In the genomic region with DNA sequence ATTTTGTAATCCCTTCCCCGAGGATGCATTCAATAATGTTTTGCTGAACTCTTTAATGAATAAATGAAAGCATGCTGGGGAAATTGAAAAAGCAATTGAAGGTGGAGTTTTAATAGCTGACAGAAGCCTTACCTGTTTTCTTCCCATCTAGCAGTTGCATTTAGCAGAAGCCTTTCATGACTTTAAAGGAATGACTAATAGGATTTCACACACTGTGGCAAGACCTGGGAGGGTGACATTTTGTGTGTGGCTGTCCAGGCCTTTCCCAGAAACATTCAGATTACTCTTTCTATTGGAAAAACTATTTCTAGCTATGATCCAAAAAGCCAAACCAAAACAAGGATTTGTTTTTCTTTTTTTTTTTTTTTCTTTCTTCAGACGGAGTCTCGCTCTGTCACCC, we compare ENCODE assay signal across 15 cellular contexts. TPM values are rescaled to one million over a fixed set of nuclear protein-coding genes. Genes with fewer than 3 reads are reported as not detected.
A peak's percentile ranks its signal among the peaks of the same experiment; 100 is the strongest.
DNase-seq lines count a peak whose midpoint lies in the region; ATAC-seq and FAIRE-seq lines count a peak whose summit lies in the region.
"Had no signal": no experiment of that assay in that cellular context is flagged by ENCODE, and none has a peak within 500 bp of the region (broad histone marks: within the 10 kb centered on the region; RNA-seq: fewer than 3 reads in every experiment).

No MANE protein-coding gene starts in this region.

- ATAC-seq in activated T-helper 17 cell treated with anti-CD3 and anti-CD28 coated beads, Interleukin-2, amount 50 U/mL, for 72 hours (replicated peaks): peak; percentile 25

- intact Hi-C loops in activated naive CD4-positive, alpha-beta T cell treated with anti-CD3 and anti-CD28 coated beads for 36 hours (cut with micrococcal nuclease): loop anchor here (1.0 to 10.0 kb wide), 5 partner anchors 10 to 1988 kb away; partner anchors contain the start of genes PGM2 and TBC1D1

- H3K36me3 Mint-ChIP-seq in activated naive CD4-positive, alpha-beta T cell treated with anti-CD3 and anti-CD28 coated beads for 36 hours (ENCODE audit: low read depth): no peaks in the 10 kb centered on the region
- peaks cover 6% of the 10 kb centered on the region for H3K36me3 Mint-ChIP-seq in activated T-helper 17 cell treated with anti-CD3 and anti-CD28 coated beads, Interleukin-2, amount 50 U/mL, for 72 hours (ENCODE audit: low read depth)

- no peaks in the 10 kb centered on the region for H3K27me3 Mint-ChIP-seq in activated naive CD4-positive, alpha-beta T cell treated with anti-CD3 and anti-CD28 coated beads for 36 hours (ENCODE audit: low read depth)
- H3K27me3 Mint-ChIP-seq in activated T-helper 17 cell treated with anti-CD3 and anti-CD28 coated beads, Interleukin-2, amount 50 U/mL, for 72 hours: no peaks in the 10 kb centered on the region

- no peak overlapping the region for H3K4me3 Mint-ChIP-seq in activated naive CD4-positive, alpha-beta T cell treated with anti-CD3 and anti-CD28 coated beads for 36 hours
- peak overlapping the region; percentile 41 for H3K4me3 Mint-ChIP-seq in activated T-helper 17 cell treated with anti-CD3 and anti-CD28 coated beads, Interleukin-2, amount 50 U/mL, for 72 hours
- H3K4me3 Mint-ChIP-seq: HFFc6 had no signal

- peak overlapping the region; percentile 71 for H3K27ac Mint-ChIP-seq in activated naive CD4-positive, alpha-beta T cell treated with anti-CD3 and anti-CD28 coated beads for 36 hours
- peak overlapping the region; percentile 67 for H3K27ac Mint-ChIP-seq in activated T-helper 17 cell treated with anti-CD3 and anti-CD28 coated beads, Interleukin-2, amount 50 U/mL, for 72 hours
- H3K27ac Mint-ChIP-seq: HFFc6 had no signal

- FAIRE-seq in GM18507 (lab: Jason Lieb, UNC): peak; percentile 56

- peaks cover 52% of the 10 kb centered on the region for H3K4me1 Mint-ChIP-seq in activated naive CD4-positive, alpha-beta T cell treated with anti-CD3 and anti-CD28 coated beads for 36 hours (ENCODE audit: low read depth)
- H3K4me1 Mint-ChIP-seq in activated T-helper 17 cell treated with anti-CD3 and anti-CD28 coated beads, Interleukin-2, amount 50 U/mL, for 72 hours: peaks cover 34% of the 10 kb centered on the region

- DNase-seq in activated naive CD4-positive, alpha-beta T cell treated with anti-CD3 and anti-CD28 coated beads for 36 hours: peak; percentile 41
- DNase-seq in activated naive CD4-positive, alpha-beta T cell (lab: John Stamatoyannopoulos, UW): no peak
- DNase-seq in GM18507 (ENCODE audit: extremely low spot score, insufficient read length, low read depth): no peak
- DNase-seq in renal cortical epithelial cell (ENCODE audit: low read depth): peak; percentile 34
- DNase-seq in NCI-H82 treated with DMSO at 0.1 percent for 48 hours (lab: John Stamatoyannopoulos, UW; ENCODE audit: unreplicated experiment): no peak
- DNase-seq in AG08395 (ENCODE audit: low spot score): no peak
- DNase-seq: ACHN, BE2C, DMS 273 treated with DMSO at 0.1 percent for 48 hours, HFFc6, NCI-H1048, NCI-H226, NCI-H526 treated with DMSO at 0.1 percent for 48 hours had no signal

- no peaks in the 10 kb centered on the region for H3K9me3 Mint-ChIP-seq in activated naive CD4-positive, alpha-beta T cell treated with anti-CD3 and anti-CD28 coated beads for 36 hours
- H3K9me3 Mint-ChIP-seq in activated T-helper 17 cell treated with anti-CD3 and anti-CD28 coated beads, Interleukin-2, amount 50 U/mL, for 72 hours: no peaks in the 10 kb centered on the region

- CTCF ChIA-PET in activated naive CD4-positive, alpha-beta T cell treated with anti-CD3 and anti-CD28 coated beads for 36 hours (lab: Charles Lee): no interaction called here

RNA-seq across cellular contexts. Expression of gene DTHD1, which starts 45.2 kb away (rescaled TPM):
- total RNA-seq in activated naive CD4-positive, alpha-beta T cell treated with anti-CD3 and anti-CD28 coated beads for 36 hours: under 1 TPM; 0.17 to 0.25 TPM
- under 1 TPM; 0.74 to 0.99 TPM for total RNA-seq in activated T-helper 17 cell treated with anti-CD3 and anti-CD28 coated beads, Interleukin-2, amount 50 U/mL, for 72 hours
- total RNA-seq in renal cortical epithelial cell: not detected in 2 replicates
- total RNA-seq: H4, HFFc6 had no signal

Comparison
In these comparisons a context has a peak if more than half of its experiments do, and no peak if none do; other contexts are left out.
1. DNase-seq: peak in activated naive CD4-positive, alpha-beta T cell treated with anti-CD3 and anti-CD28 coated beads for 36 hours (single experiment) and renal cortical epithelial cell (single experiment); none in activated naive CD4-positive, alpha-beta T cell (0 of 4), GM18507 (single experiment), NCI-H82 treated with DMSO at 0.1 percent for 48 hours (single experiment) and AG08395 (single experiment).